8 cellular contexts compared by ENCODE assay signal in the genomic region with DNA sequence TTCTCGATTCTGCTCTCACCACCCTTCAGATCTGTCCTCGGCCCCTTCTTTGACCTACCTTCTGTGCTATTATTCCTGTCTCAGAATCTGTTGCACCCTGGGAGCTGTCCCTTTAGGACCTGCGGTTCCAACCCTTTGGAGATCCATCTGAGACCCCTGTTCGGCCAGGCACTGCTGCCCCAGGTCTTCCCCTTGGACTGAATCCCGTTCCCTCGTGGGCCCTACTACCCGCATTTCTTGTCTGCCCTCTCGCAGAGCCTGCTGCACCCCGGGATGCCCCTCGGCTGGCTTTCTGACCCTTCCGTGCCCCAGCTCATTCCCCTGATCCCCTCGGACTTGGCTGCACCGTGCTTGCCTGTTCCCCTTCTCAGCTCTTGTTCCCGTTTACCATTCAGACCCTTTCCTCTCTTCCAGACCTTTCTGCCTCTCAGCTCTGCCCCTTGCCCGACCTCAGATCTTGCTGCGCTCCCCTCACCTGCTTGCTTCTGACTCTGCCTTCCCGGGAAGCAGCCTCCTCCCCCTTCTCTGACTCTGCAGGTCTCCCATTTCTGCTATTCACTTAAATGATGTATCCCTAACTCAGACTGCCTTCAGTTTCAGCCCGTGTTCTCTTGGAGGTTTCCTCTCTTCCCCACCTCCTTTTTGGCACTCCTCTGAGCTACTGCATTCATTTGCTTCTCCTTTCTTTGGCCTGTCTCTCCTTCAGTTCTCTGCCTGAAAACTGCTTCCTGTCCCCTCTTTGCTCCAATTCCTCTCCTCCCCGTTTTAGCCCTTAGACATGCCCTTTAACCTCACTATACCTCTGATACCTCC. TPM values are rescaled to one million over a fixed set of nuclear protein-coding genes. Genes with fewer than 3 reads are reported as not detected.
DNase-seq lines count a peak whose midpoint lies in the region; ATAC-seq and TF ChIP-seq lines count a peak whose summit lies in the region.

No MANE protein-coding gene starts in this region.

- H3K27me3 ChIP-seq in DOHH2 (ENCODE audit: control insufficient read depth, low read length) (no peaks in the 10 kb centered on the region), IMR-90 (ENCODE audit: control insufficient read depth, insufficient read depth, low read length) (no peaks in the 10 kb centered on the region), lower lobe of right lung (ENCODE audit: low read depth) (no peaks in the 10 kb centered on the region)

- H3K4me3 ChIP-seq in DOHH2 (ENCODE audit: low read length) = peak overlapping the region; percentile 87
- peak overlapping the region; percentile 68 for H3K4me3 ChIP-seq in IMR-90 (ENCODE audit: insufficient read depth, low read depth, low read length)
- peak overlapping the region; percentile 74 for H3K4me3 ChIP-seq in astrocyte of the spinal cord (ENCODE audit: low read depth, low read length)
- H3K4me3 ChIP-seq in lower lobe of right lung = peak overlapping the region; percentile 87

- no peaks in the 10 kb centered on the region for H3K27me3 Mint-ChIP-seq in activated T-helper 17 cell treated with anti-CD3 and anti-CD28 coated beads, Interleukin-2, amount 50 U/mL, for 72 hours

- peak overlapping the region; percentile 83 for H3K4ac ChIP-seq in IMR-90 (ENCODE audit: low read depth, low read length)

- H3K79me2 ChIP-seq in DOHH2 (ENCODE audit: control insufficient read depth, low read length) = peaks cover 66% of the 10 kb centered on the region

- peaks cover 3% of the 10 kb centered on the region for H3K9me3 Mint-ChIP-seq in activated T-helper 17 cell treated with anti-CD3 and anti-CD28 coated beads, Interleukin-2, amount 50 U/mL, for 72 hours

- H3K4me1 Mint-ChIP-seq in activated T-helper 17 cell treated with anti-CD3 and anti-CD28 coated beads, Interleukin-2, amount 50 U/mL, for 72 hours = peaks cover 22% of the 10 kb centered on the region

- TF ChIP-seq POLR2A in IMR-90 (IDR thresholded peaks at IDR 0.05; ENCODE audit: low read depth, low read length) = no peak

- H2AFZ ChIP-seq in IMR-90 (replicated peaks; ENCODE audit: low read length, poor library complexity) = peak overlapping the region; percentile 34

- peak overlapping the region; percentile 54; the same call in 1 of the 2 replicates for H3K56ac ChIP-seq in IMR-90 (ENCODE audit: extremely low read depth, insufficient read depth, low read length)

- peaks cover 8% of the 10 kb centered on the region; the same call in 1 of the 2 replicates for H3F3A ChIP-seq in DOHH2 (ENCODE audit: control insufficient read depth, insufficient read depth)

- no peak for ATAC-seq in IMR-90 (ENCODE audit: low read depth)
- no peak for ATAC-seq in lower lobe of right lung
- ATAC-seq in GM19455 (IDR thresholded peaks at IDR 0.05; ENCODE audit: unreplicated experiment) = no peak
- no peak for ATAC-seq in activated T-helper 17 cell treated with anti-CD3 and anti-CD28 coated beads, Interleukin-2, amount 50 U/mL, for 72 hours (replicated peaks)
- ATAC-seq in GM21367 (IDR thresholded peaks at IDR 0.05; ENCODE audit: unreplicated experiment) = no peak

- intact Hi-C loops in IMR-90 (cut with micrococcal nuclease) (loop anchor here (2.0 kb wide), 1 partner anchor 51 kb away; no protein-coding TSS in a partner anchor), lower lobe of right lung (cut with DNase I) (loop anchor here (10.0 kb wide), 1 partner anchor 53 kb away; no protein-coding TSS in a partner anchor)

- H3K36me3 Mint-ChIP-seq in activated T-helper 17 cell treated with anti-CD3 and anti-CD28 coated beads, Interleukin-2, amount 50 U/mL, for 72 hours (ENCODE audit: low read depth) = peaks cover 14% of the 10 kb centered on the region

- no TSS peak for BruUV-seq in IMR-90 (replicated peaks; lab: Mats Ljungman, UMichigan)

- H3K9ac ChIP-seq in IMR-90 (ENCODE audit: low read depth, low read length) = peak overlapping the region; percentile 94

- H4K20me1 ChIP-seq in DOHH2 (ENCODE audit: control insufficient read depth, insufficient read depth, low read depth, low read length) (peaks cover 13% of the 10 kb centered on the region; the same call in 1 of the 2 replicates), IMR-90 (ENCODE audit: insufficient read depth, low read length) (peaks cover 62% of the 10 kb centered on the region)

- H4K91ac ChIP-seq in IMR-90 (ENCODE audit: insufficient read depth, low read depth, low read length) = peak overlapping the region; percentile 58

- H3K4me1 ChIP-seq in DOHH2 (ENCODE audit: control insufficient read depth, low read length) (peaks cover 57% of the 10 kb centered on the region), IMR-90 (ENCODE audit: control insufficient read depth, insufficient read depth, low read length) (peaks cover 18% of the 10 kb centered on the region), lower lobe of right lung (peaks cover 67% of the 10 kb centered on the region)

- H3K23ac ChIP-seq in IMR-90 (ENCODE audit: low read depth, low read length) = peak overlapping the region; percentile 78

- peak overlapping the region; percentile 16; the same call in 1 of the 2 replicates for H3K27ac ChIP-seq in DOHH2 (ENCODE audit: low read depth, low read length)
- peak overlapping the region; percentile 74 for H3K27ac ChIP-seq in IMR-90 (ENCODE audit: insufficient read depth, low read length)
- H3K27ac ChIP-seq in lower lobe of right lung = peak overlapping the region; percentile 96

- H2BK5ac ChIP-seq in IMR-90 (ENCODE audit: low read depth, low read length, poor library complexity, severe bottlenecking) = peak overlapping the region; percentile 37

- H3K9me3 ChIP-seq in DOHH2 (ENCODE audit: control insufficient read depth, insufficient read depth, low read length) = no peaks in the 10 kb centered on the region
- H3K9me3 ChIP-seq in IMR-90 (ENCODE audit: control insufficient read depth, insufficient read depth, low read length) = no peaks in the 10 kb centered on the region
- no peaks in the 10 kb centered on the region for H3K9me3 ChIP-seq in lower lobe of right lung

- WGBS in IMR-90 (ENCODE audit: extremely low coverage in 2 of 2, insufficient read length in 1 of 2), 2 experiments = 0% methylated on average over 18 of the region's 19 CpGs; no CpG with 5 or more reads in 1 of the 2 experiments

- dilution Hi-C loops in IMR-90 (cut with HindIII; ENCODE audit: low sequenced_read_pairs, unreplicated experiment) = no loop called here

- peaks cover 23% of the 10 kb centered on the region for H3K36me3 ChIP-seq in DOHH2 (ENCODE audit: control insufficient read depth, low read length)
- no peaks in the 10 kb centered on the region for H3K36me3 ChIP-seq in IMR-90 (ENCODE audit: control insufficient read depth, insufficient read depth, low read length)
- H3K36me3 ChIP-seq in lower lobe of right lung = no peaks in the 10 kb centered on the region

- H3K4me2 ChIP-seq in DOHH2 (ENCODE audit: low read length) (peak overlapping the region; percentile 88), IMR-90 (ENCODE audit: low read depth, low read length) (peak overlapping the region; percentile 97)

- H3K9me2 ChIP-seq in DOHH2 (replicated peaks; ENCODE audit: control insufficient read depth, low read length) = no peaks in the 10 kb centered on the region

- H3K9me1 ChIP-seq in IMR-90 (ENCODE audit: insufficient read depth, low read length) = peaks cover 34% of the 10 kb centered on the region

- no peak overlapping the region for H3K27ac Mint-ChIP-seq in activated T-helper 17 cell treated with anti-CD3 and anti-CD28 coated beads, Interleukin-2, amount 50 U/mL, for 72 hours

- H3K18ac ChIP-seq in IMR-90 (ENCODE audit: low read depth, low read length) = no peak overlapping the region; the same call in 1 of the 2 replicates

- TF ChIP-seq CTCF in DOHH2 (IDR thresholded peaks at IDR 0.05; ENCODE audit: low read depth, low read length, poor library complexity, severe bottlenecking) (no peak), IMR-90 (conservative IDR thresholded peaks at IDR 0.05; ENCODE audit: low read depth, low read length) (no peak), astrocyte of the spinal cord (IDR thresholded peaks at IDR 0.05; ENCODE audit: low read depth, low read length) (no peak), lower lobe of right lung (IDR thresholded peaks at IDR 0.05) (no peak)

- peak overlapping the region; percentile 18 for H2AK5ac ChIP-seq in IMR-90 (ENCODE audit: low read depth, low read length)

- in situ Hi-C loops in IMR-90 (cut with MboI; ENCODE audit: low sequenced_read_pairs) = no loop called here
- in situ Hi-C loops in astrocyte of the spinal cord (cut with HindIII; ENCODE audit: low sequenced_read_pairs) = no loop called here

- H2BK15ac ChIP-seq in IMR-90 (ENCODE audit: low read depth, low read length) = peak overlapping the region; percentile 11; the same call in 1 of the 3 replicates

- H2AK9ac ChIP-seq in IMR-90 (replicated peaks; ENCODE audit: low read depth, low read length, poor library complexity) = peak overlapping the region; percentile 86

- DNase-seq in IMR-90 (no peak), astrocyte of the spinal cord (ENCODE audit: low read depth, low spot score) (peak; percentile 23), lower lobe of right lung (no peak), GOT3 (lab: John Stamatoyannopoulos, UW) (no peak)

- TF ChIP-seq RAD21 in IMR-90 (IDR thresholded peaks at IDR 0.05; ENCODE audit: low read length) = peak; percentile 9; the same call in 1 of the 2 replicates

- H4K5ac ChIP-seq in IMR-90 (ENCODE audit: low read depth, low read length) = no peak overlapping the region

- peak overlapping the region; percentile 76 for H3K14ac ChIP-seq in IMR-90 (replicated peaks; ENCODE audit: low read depth, low read length)

- peak overlapping the region in 1 of 2 experiments; percentile 10; a peak in 2 of 4 replicates for H4K8ac ChIP-seq in IMR-90 (ENCODE audit: low read depth in 2 of 2, low read length in 2 of 2)

- H2BK120ac ChIP-seq in IMR-90 (ENCODE audit: low read depth, low read length) = no peak overlapping the region

- H3K79me1 ChIP-seq in IMR-90 (ENCODE audit: low read depth in 1 of 2, low read length in 2 of 2) = peaks cover 40 to 68% of the 10 kb centered on the region in 2 experiments

- no peak overlapping the region for H2BK20ac ChIP-seq in IMR-90 (ENCODE audit: low read depth, low read length)

- CTCF ChIA-PET in IMR-90 (lab: Yijun Ruan, JAX) = interaction anchor here (0.6 kb wide), 1 partner anchor 13 kb away, joined by 7 read pairs; no protein-coding TSS in a partner anchor

- H3K4me3 Mint-ChIP-seq in activated T-helper 17 cell treated with anti-CD3 and anti-CD28 coated beads, Interleukin-2, amount 50 U/mL, for 72 hours = no peak overlapping the region

- POLR2A ChIA-PET in IMR-90 (lab: Charles Lee; ENCODE audit: unreplicated experiment) = no interaction called here

RNA-seq across cellular contexts. Expression of a gene that starts 1.1 kb away (rescaled TPM):
- 28.9 and 29.0 TPM in 2 replicates for total RNA-seq in IMR-90 (2012; rRNA removed)
- 16.4 and 18.7 TPM in 2 replicates for polyA plus RNA-seq in IMR-90 (2012; rRNA removed)
- 10.3 and 12.5 TPM in 2 replicates for polyA plus RNA-seq in IMR-90 (2012; cell fraction: cytosol; rRNA removed)
- 17.8 and 19.1 TPM in 2 replicates for polyA plus RNA-seq in IMR-90 (2012; cell fraction: nucleus; rRNA removed; ENCODE audit: low replicate concordance)
- total RNA-seq in lower lobe of right lung = 61.6 TPM
- total RNA-seq in activated T-helper 17 cell treated with anti-CD3 and anti-CD28 coated beads, Interleukin-2, amount 50 U/mL, for 72 hours = 10 to 100 TPM; 38.0 to 38.3 TPM

RNA-seq across cellular contexts. Expression of a gene that starts 11.3 kb away (rescaled TPM):
- 134 and 144 TPM in 2 replicates for total RNA-seq in IMR-90 (2012; rRNA removed)
- 274 and 374 TPM in 2 replicates for polyA plus RNA-seq in IMR-90 (2012; rRNA removed)
- polyA plus RNA-seq in IMR-90 (2012; cell fraction: cytosol; rRNA removed) = 459 and 604 TPM in 2 replicates
- polyA plus RNA-seq in IMR-90 (2012; cell fraction: nucleus; rRNA removed; ENCODE audit: low replicate concordance) = 129 and 153 TPM in 2 replicates
- 120 TPM for total RNA-seq in lower lobe of right lung
- 100 to 1,000 TPM in 1 of 2 donors, 10 to 100 TPM in 1; 69.7 to 137 TPM for total RNA-seq in activated T-helper 17 cell treated with anti-CD3 and anti-CD28 coated beads, Interleukin-2, amount 50 U/mL, for 72 hours

Comparison
In these comparisons a context has a peak if more than half of its experiments do, and no peak if none do; other contexts are left out.
1. H3K27ac ChIP-seq: peak in every context shown above with its lines; median percentile 96 in lower lobe of right lung; 74 in IMR-90; 16 in DOHH2.